8 cellular contexts compared by ENCODE assay signal in the genomic region with DNA sequence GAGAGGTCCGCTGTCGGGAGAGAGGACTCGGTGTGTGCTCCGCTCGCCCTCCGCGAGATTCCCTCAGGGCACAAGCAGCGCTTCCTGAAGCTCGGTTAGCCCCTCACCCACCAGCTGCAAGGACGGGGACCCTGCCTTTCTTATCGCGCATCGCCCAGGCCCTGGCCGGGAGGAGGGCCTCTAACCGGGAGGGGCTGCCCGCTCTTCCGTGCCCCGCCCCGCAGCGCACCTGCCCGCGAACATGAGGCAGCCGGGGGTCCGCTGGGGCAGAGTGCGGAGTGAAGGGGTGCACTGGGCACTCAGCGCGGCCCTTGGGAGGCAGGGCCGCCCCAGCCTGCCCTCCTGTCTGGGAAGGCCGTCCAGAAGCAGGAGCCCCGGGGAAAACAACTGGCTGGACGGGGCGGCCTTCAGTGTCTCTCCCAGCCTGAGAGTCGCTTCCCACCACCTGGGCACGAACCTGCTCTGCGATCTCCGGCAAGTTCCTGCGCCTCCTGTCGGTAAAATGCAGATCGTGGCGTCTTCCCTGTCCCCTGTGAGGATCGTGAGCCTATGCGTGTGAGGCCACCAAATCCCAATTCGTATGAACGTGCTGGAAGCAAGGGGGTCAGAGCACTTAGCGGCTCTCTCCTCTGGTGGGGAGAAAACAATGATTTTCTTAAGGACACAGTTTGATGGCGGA. TPM values are rescaled to one million over a fixed set of nuclear protein-coding genes. Genes with fewer than 3 reads are reported as not detected.
DNase-seq lines count a peak whose midpoint lies in the region; ATAC-seq and TF ChIP-seq lines count a peak whose summit lies in the region.

No MANE protein-coding gene starts in this region.

- no peaks in the 10 kb centered on the region for H3K27me3 ChIP-seq in osteoblast (ENCODE audit: insufficient read depth, low read length)

- CTCF ChIA-PET in activated CD8-positive, alpha-beta T cell treated with anti-CD3 and anti-CD28 coated beads for 36 hours (lab: Charles Lee), result interaction anchor here (3.8 kb wide), 1 partner anchor 128 kb away, joined by 25 read pairs; no protein-coding TSS in a partner anchor

- ATAC-seq in activated CD8-positive, alpha-beta T cell treated with anti-CD3 and anti-CD28 coated beads for 36 hours, result no peak
- ATAC-seq in esophagus mucosa (peak; percentile 20), GM21526 (IDR thresholded peaks at IDR 0.05; ENCODE audit: low FRiP score, unreplicated experiment) (no peak), HG02870 (IDR thresholded peaks at IDR 0.05; ENCODE audit: unreplicated experiment) (no peak), GM21423 (IDR thresholded peaks at IDR 0.05; ENCODE audit: unreplicated experiment) (no peak)

- POLR2A ChIA-PET in activated CD8-positive, alpha-beta T cell treated with anti-CD3 and anti-CD28 coated beads for 36 hours (lab: Charles Lee), result interaction anchor here (0.7 to 2.1 kb wide), 4 partner anchors 9 to 128 kb away, joined by 3 to 10 read pairs (median 6); a partner anchor contains a TSS

- H3K9me3 Mint-ChIP-seq in activated CD8-positive, alpha-beta T cell treated with anti-CD3 and anti-CD28 coated beads for 36 hours, result peaks cover 3% of the 10 kb centered on the region

- no peak overlapping the region for H3K4me3 ChIP-seq in osteoblast (ENCODE audit: insufficient read depth, low read length)

- no peaks in the 10 kb centered on the region for H3K36me3 ChIP-seq in osteoblast (ENCODE audit: insufficient read depth, low read length)

- H3K4me3 Mint-ChIP-seq in activated CD8-positive, alpha-beta T cell treated with anti-CD3 and anti-CD28 coated beads for 36 hours, result peak overlapping the region; percentile 59

- no peaks in the 10 kb centered on the region for H4K20me1 ChIP-seq in osteoblast (ENCODE audit: insufficient read depth, low read length)

- H3K27ac ChIP-seq in osteoblast (ENCODE audit: low read depth, low read length), result no peak overlapping the region

- H3K4me2 ChIP-seq in osteoblast (ENCODE audit: insufficient read depth, low read length), result no peak overlapping the region

- peaks cover 44% of the 10 kb centered on the region for H3K4me1 Mint-ChIP-seq in activated CD8-positive, alpha-beta T cell treated with anti-CD3 and anti-CD28 coated beads for 36 hours (ENCODE audit: low read depth)

- intact Hi-C loops in activated CD8-positive, alpha-beta T cell treated with anti-CD3 and anti-CD28 coated beads for 36 hours (cut with micrococcal nuclease), result no loop called here

- no peak overlapping the region for H2AFZ ChIP-seq in osteoblast (ENCODE audit: low read length)

- no peaks in the 10 kb centered on the region for H3K36me3 Mint-ChIP-seq in activated CD8-positive, alpha-beta T cell treated with anti-CD3 and anti-CD28 coated beads for 36 hours (ENCODE audit: low read depth)

- no peaks in the 10 kb centered on the region for H3K79me2 ChIP-seq in osteoblast (ENCODE audit: insufficient read depth, low read length)

- H3K27me3 Mint-ChIP-seq in activated CD8-positive, alpha-beta T cell treated with anti-CD3 and anti-CD28 coated beads for 36 hours, result no peaks in the 10 kb centered on the region

- no peak for TF ChIP-seq CTCF in activated CD8-positive, alpha-beta T cell treated with anti-CD3 and anti-CD28 coated beads for 36 hours (IDR thresholded peaks at IDR 0.05)
- peak; percentile 28 for TF ChIP-seq CTCF in osteoblast (IDR thresholded peaks at IDR 0.05; ENCODE audit: extremely low read depth, low read depth, low read length)

- no peaks in the 10 kb centered on the region for H3K9me3 ChIP-seq in osteoblast (ENCODE audit: low read depth, low read length)

- peak; percentile 91 for DNase-seq in HT-29 (ENCODE audit: low spot score)
- DNase-seq in activated CD8-positive, alpha-beta T cell treated with anti-CD3 and anti-CD28 coated beads for 36 hours, result peak; percentile 28
- no peak for DNase-seq in osteoblast (ENCODE audit: insufficient read length, low spot score, missing footprints)
- DNase-seq in GM19238 (ENCODE audit: insufficient read length, low spot score), result no peak

- no peaks in the 10 kb centered on the region for H3K4me1 ChIP-seq in osteoblast (ENCODE audit: insufficient read depth, low read length)

- peak overlapping the region; percentile 46 for H3K27ac Mint-ChIP-seq in activated CD8-positive, alpha-beta T cell treated with anti-CD3 and anti-CD28 coated beads for 36 hours

RNA-seq across cellular contexts. Expression of a gene that starts 28.0 kb away (rescaled TPM):
- 28.7 and 31.7 TPM in 2 replicates for total RNA-seq in HT-29 (2014; rRNA removed; shearing (Covaris generic))
- total RNA-seq in activated CD8-positive, alpha-beta T cell treated with anti-CD3 and anti-CD28 coated beads for 36 hours, result 10 to 100 TPM; 48.3 to 49.9 TPM
- total RNA-seq in esophagus mucosa (50.5 TPM), osteoblast (32.2 and 33.0 TPM in 2 replicates)

RNA-seq across cellular contexts. Expression of a gene that starts 33.9 kb away (rescaled TPM):
- 0.08 TPM in 1 of 2 replicates, not detected in the other for total RNA-seq in HT-29 (2014; rRNA removed; shearing (Covaris generic))
- not detected for total RNA-seq in activated CD8-positive, alpha-beta T cell treated with anti-CD3 and anti-CD28 coated beads for 36 hours
- total RNA-seq in esophagus mucosa (9.8 TPM), osteoblast (59.0 and 71.0 TPM in 2 replicates)

Comparison
In these comparisons a context has a peak if more than half of its experiments do, and no peak if none do; other contexts are left out.
1. DNase-seq: peak in HT-29 (single experiment) and activated CD8-positive, alpha-beta T cell treated with anti-CD3 and anti-CD28 coated beads for 36 hours (single experiment); none in osteoblast (single experiment) and GM19238 (single experiment).